In genomic region chr7:127837816-127838410, GRCh38 we compare ENCODE assay signal across 7 cellular contexts.
DNase-seq lines count a peak whose midpoint lies in the region; ATAC-seq, FAIRE-seq and TF ChIP-seq lines count a peak whose summit lies in the region.
"Not testable (repeated sequence)": the region's sequence is repeated elsewhere in the genome, so short reads cannot be mapped to it uniquely, and the experiment has no call there.

No MANE protein-coding gene starts in this region.

- ATAC-seq in IMR-90 (ENCODE audit: low read depth): not testable (repeated sequence)
- peak; percentile 76 for ATAC-seq in foreskin keratinocyte

- FAIRE-seq in astrocyte (lab: Jason Lieb, UNC): peak; percentile 47

- not testable (repeated sequence) for H4K91ac ChIP-seq in IMR-90 (ENCODE audit: insufficient read depth, low read depth, low read length)

- not testable (repeated sequence) for H4K8ac ChIP-seq in IMR-90 (ENCODE audit: low read depth in 2 of 2, low read length in 2 of 2)

- in situ Hi-C loops in IMR-90 (cut with MboI; ENCODE audit: low sequenced_read_pairs): not testable (repeated sequence)

- H4K5ac ChIP-seq in IMR-90 (ENCODE audit: low read depth, low read length): not testable (repeated sequence)

- not testable (repeated sequence) for H3K23ac ChIP-seq in IMR-90 (ENCODE audit: low read depth, low read length)

- not testable (repeated sequence) for H3K27ac Mint-ChIP-seq in astrocyte (ENCODE audit: unreplicated experiment)
- H3K27ac Mint-ChIP-seq in nephron: peak overlapping the region in 2 of 3 experiments; percentile 29 to 30

- not testable (repeated sequence) for H2AK5ac ChIP-seq in IMR-90 (ENCODE audit: low read depth, low read length)

- not testable (repeated sequence) for H3K4me3 Mint-ChIP-seq in astrocyte (ENCODE audit: unreplicated experiment)
- H3K4me3 Mint-ChIP-seq in nephron: peak overlapping the region in 1 of 3 experiments; percentile 9

- H3K4ac ChIP-seq in IMR-90 (ENCODE audit: low read depth, low read length): not testable (repeated sequence)

- H2BK120ac ChIP-seq in IMR-90 (ENCODE audit: low read depth, low read length): not testable (repeated sequence)

- intact Hi-C loops in IMR-90 (cut with micrococcal nuclease): not testable (repeated sequence)

- H3K4me1 Mint-ChIP-seq in astrocyte (ENCODE audit: low read depth, unreplicated experiment): not testable (repeated sequence)
- H3K4me1 Mint-ChIP-seq in nephron: peaks cover 48% of the 10 kb centered on the region

- not testable (repeated sequence) for H3K9me3 ChIP-seq in IMR-90 (ENCODE audit: control insufficient read depth, insufficient read depth, low read length); astrocyte (ENCODE audit: insufficient read depth, low read depth, low read length)

- not testable (repeated sequence) for H3K27me3 Mint-ChIP-seq in astrocyte (ENCODE audit: low read depth, unreplicated experiment); nephron (ENCODE audit: low read depth)

- H2BK20ac ChIP-seq in IMR-90 (ENCODE audit: low read depth, low read length): not testable (repeated sequence)

- H3K9ac ChIP-seq in IMR-90 (ENCODE audit: low read depth, low read length); astrocyte (ENCODE audit: low read length): not testable (repeated sequence)

- not testable (repeated sequence) for H2BK5ac ChIP-seq in IMR-90 (ENCODE audit: low read depth, low read length, poor library complexity, severe bottlenecking)

- H2AK9ac ChIP-seq in IMR-90 (replicated peaks; ENCODE audit: low read depth, low read length, poor library complexity): not testable (repeated sequence)

- H3K4me3 ChIP-seq in IMR-90 (ENCODE audit: insufficient read depth, low read depth, low read length); astrocyte (ENCODE audit: insufficient read depth, low read depth, low read length): not testable (repeated sequence)

- peaks cover 19 to 71% of the 10 kb centered on the region in 2 experiments for H3K79me1 ChIP-seq in IMR-90 (ENCODE audit: low read depth in 1 of 2, low read length in 2 of 2)

- not testable (repeated sequence) for H3K27ac ChIP-seq in IMR-90 (ENCODE audit: insufficient read depth, low read length); astrocyte (ENCODE audit: low read depth, low read length); foreskin keratinocyte

- not testable (repeated sequence) for H3K9me3 Mint-ChIP-seq in astrocyte (ENCODE audit: unreplicated experiment); nephron

- not testable (repeated sequence) for TF ChIP-seq RAD21 in IMR-90 (IDR thresholded peaks at IDR 0.05; ENCODE audit: low read length)

- peak; percentile 83 for DNase-seq in DMS53 (lab: John Stamatoyannopoulos, UW)
- not testable (repeated sequence) for DNase-seq in IMR-90; astrocyte (ENCODE audit: low read depth)
- peak; percentile 10 for DNase-seq in NCI-H1694 treated with DMSO at 0.1 percent for 48 hours (lab: John Stamatoyannopoulos, UW)
- peak; percentile 71 for DNase-seq in RPMI8226
- DNase-seq in foreskin keratinocyte: peak; percentile 10 to 13

- peaks cover 59% of the 10 kb centered on the region for H3K79me2 ChIP-seq in astrocyte (ENCODE audit: insufficient read depth, low read length)

- H3K27me3 ChIP-seq in IMR-90 (ENCODE audit: control insufficient read depth, insufficient read depth, low read length); astrocyte (ENCODE audit: insufficient read depth, low read length); foreskin keratinocyte: not testable (repeated sequence)

- H3K36me3 Mint-ChIP-seq in astrocyte (ENCODE audit: low read depth, unreplicated experiment) (peaks cover 10% of the 10 kb centered on the region), nephron (ENCODE audit: low read depth) (peaks cover 18% of the 10 kb centered on the region)

- not testable (repeated sequence) for TF ChIP-seq CTCF in IMR-90 (conservative IDR thresholded peaks at IDR 0.05; ENCODE audit: low read depth, low read length); astrocyte (IDR thresholded peaks at IDR 0.05; ENCODE audit: insufficient read depth, low read depth, low read length); foreskin keratinocyte (conservative IDR thresholded peaks at IDR 0.05); nephron (IDR thresholded peaks at IDR 0.05; ENCODE audit: unreplicated experiment in 3 of 3)

- CTCF ChIA-PET in IMR-90 (lab: Yijun Ruan, JAX): not testable (repeated sequence)

- not testable (repeated sequence) for H3K36me3 ChIP-seq in IMR-90 (ENCODE audit: control insufficient read depth, insufficient read depth, low read length); astrocyte (ENCODE audit: insufficient read depth, low read length)

- POLR2A ChIA-PET in IMR-90 (lab: Charles Lee; ENCODE audit: unreplicated experiment): not testable (repeated sequence)

- not testable (repeated sequence) for H2AFZ ChIP-seq in IMR-90 (replicated peaks; ENCODE audit: low read length, poor library complexity); astrocyte (ENCODE audit: low read depth, low read length)

- H3K4me1 ChIP-seq in IMR-90 (ENCODE audit: control insufficient read depth, insufficient read depth, low read length); astrocyte (ENCODE audit: insufficient read depth, low read length); foreskin keratinocyte: not testable (repeated sequence)

- H3K18ac ChIP-seq in IMR-90 (ENCODE audit: low read depth, low read length): not testable (repeated sequence)

- not testable (repeated sequence) for TF ChIP-seq POLR2A in IMR-90 (IDR thresholded peaks at IDR 0.05; ENCODE audit: low read depth, low read length)

- not testable (repeated sequence) for BruUV-seq in IMR-90 (replicated peaks; lab: Mats Ljungman, UMichigan)

- WGBS in IMR-90 (ENCODE audit: extremely low coverage in 2 of 2, insufficient read length in 1 of 2), 2 experiments: 100% methylated on average over 2 of the region's 7 CpGs; no CpG with 5 or more reads in 1 of the 2 experiments

- H2BK15ac ChIP-seq in IMR-90 (ENCODE audit: low read depth, low read length): not testable (repeated sequence)

- H3K9me1 ChIP-seq in IMR-90 (ENCODE audit: insufficient read depth, low read length): 0 out of 2 replicates have a peak, but pooled peaks cover 15% of the 10 kb centered on the region

- H3K56ac ChIP-seq in IMR-90 (ENCODE audit: extremely low read depth, insufficient read depth, low read length): not testable (repeated sequence)

- H4K20me1 ChIP-seq in IMR-90 (ENCODE audit: insufficient read depth, low read length): peaks cover 43% of the 10 kb centered on the region
- H4K20me1 ChIP-seq in astrocyte (ENCODE audit: insufficient read depth, low read length): peaks cover 74% of the 10 kb centered on the region

- H3K4me2 ChIP-seq in IMR-90 (ENCODE audit: low read depth, low read length); astrocyte (ENCODE audit: low read length): not testable (repeated sequence)

- dilution Hi-C loops in IMR-90 (cut with HindIII; ENCODE audit: low sequenced_read_pairs, unreplicated experiment): not testable (repeated sequence)

- not testable (repeated sequence) for H3K14ac ChIP-seq in IMR-90 (replicated peaks; ENCODE audit: low read depth, low read length)

TF ChIP-seq in IMR-90, 13 proteins besides CTCF, POLR2A, EP300 and RAD21:
- 0 out of 2 replicates have a peak, but pooled peaks have one; percentile 7 for TF ChIP-seq USF2 (IDR thresholded peaks at IDR 0.05; ENCODE audit: low read depth, low read length)
